In genomic region chr10:101257121-101257890, GRCh38 we compare ENCODE assay signal across 27 cellular contexts. TPM values are rescaled to one million over a fixed set of nuclear protein-coding genes. Genes with fewer than 3 reads are reported as not detected.
DNase-seq lines count a peak whose midpoint lies in the region; ATAC-seq, FAIRE-seq and TF ChIP-seq lines count a peak whose summit lies in the region.
"Had no signal": no experiment of that assay in that cellular context is flagged by ENCODE, and none has a peak within 500 bp of the region (broad histone marks: within the 10 kb centered on the region; RNA-seq: fewer than 3 reads in every experiment).

No MANE protein-coding gene starts in this region.

- 15% methylated on average over 7 of the region's 7 CpGs for WGBS in K562 (ENCODE audit: insufficient coverage, low coverage, missing lambda C conversion rate)

- intact Hi-C loops in K562 (cut with micrococcal nuclease) = no loop called here

- peaks cover under 1 to 17% of the 10 kb centered on the region in 2 experiments; a peak in 3 of 5 replicates for H3K27me3 ChIP-seq in K562 (ENCODE audit: control insufficient read depth in 2 of 2, insufficient read depth in 2 of 2, low read length in 2 of 2)

- H2AFZ ChIP-seq in K562 (ENCODE audit: low read depth, low read length) = no peak overlapping the region

- in situ Hi-C loops in K562 (cut with MboI) = no loop called here

- H3K36me3 ChIP-seq in HEK293 (ENCODE audit: control insufficient read depth in 2 of 2, insufficient read depth in 1 of 2, low read length in 2 of 2) = no peaks in the 10 kb centered on the region
- no peaks in the 10 kb centered on the region for H3K36me3 ChIP-seq in K562 (ENCODE audit: control insufficient read depth, insufficient read depth, low read length)

- TF ChIP-seq POLR2A in K562 (conservative IDR thresholded peaks at IDR 0.05) = no peak

- DNase-seq in NCI-H748 (lab: John Stamatoyannopoulos, UW; ENCODE audit: unreplicated experiment) (peak; percentile 40), NCI-H748 treated with DMSO at 0.1 percent for 48 hours (lab: John Stamatoyannopoulos, UW) (no peak), NCI-H69 (lab: John Stamatoyannopoulos, UW) (peak; percentile 30), K562 (ENCODE audit: extremely low read depth in 1 of 4, low spot score in 3 of 4) (no peak), mesenteric fat pad (ENCODE audit: low spot score) (no peak), RPMI8226 (no peak)
- DNase-seq: C1 segment of cervical spinal cord; CD4-positive, alpha-beta memory T cell; COR-L47; DMS79; EL; GF-D8; NCI-H1694 treated with DMSO at 0.1 percent for 48 hours; NCI-H2171 treated with DMSO at 0.1 percent for 48 hours; NCI-H524 treated with DMSO at 0.1 percent for 48 hours; NK-92 treated with Interleukin-12 subunit alpha and Interleukin-12 subunit beta, amount 100 ng/mL, for 24 hours; SHP77; SW 1271; T-helper 9 cell had no signal

- H3K4me1 ChIP-seq in HEK293 (ENCODE audit: control insufficient read depth, insufficient read depth, low read length) (no peaks in the 10 kb centered on the region), K562 (replicated peaks in 1 of 2; ENCODE audit: control insufficient read depth in 2 of 2, insufficient read depth in 2 of 2, low read length in 2 of 2) (peaks cover 8% of the 10 kb centered on the region in 2 experiments; a peak in 2 of 5 replicates)

- TF ChIP-seq EP300 in K562 (IDR thresholded peaks at IDR 0.05; ENCODE audit: low read length) = no peak

- ATAC-seq in K562 (no peak), GM21390 (IDR thresholded peaks at IDR 0.05; ENCODE audit: unreplicated experiment) (no peak)

- H3K4me2 ChIP-seq in K562 (ENCODE audit: insufficient read depth, low read length) = no peak overlapping the region

- H3K4me3 ChIP-seq in HEK293 (ENCODE audit: low read depth, low read length) (no peak overlapping the region), K562 (no peak overlapping the region)

- H3K27ac ChIP-seq in HEK293 (ENCODE audit: extremely low read depth, low read depth, low read length) = no peak overlapping the region
- H3K27ac ChIP-seq in K562 (ENCODE audit: extremely low read depth, low read depth, low read length) = no peak overlapping the region
- H3K27ac ChIP-seq: RWPE1 had no signal

- H3K79me2 ChIP-seq in K562 (ENCODE audit: control insufficient read depth, insufficient read depth, low read length) = no peaks in the 10 kb centered on the region

- TF ChIP-seq RAD21 in K562 (CRISPR knock-in tag; conservative IDR thresholded peaks at IDR 0.05 in 1 of 2, IDR thresholded peaks at IDR 0.05 in 1 of 2) = no peak

- TF ChIP-seq CTCF in HEK293 (tag by site-specific recombination; IDR thresholded peaks at IDR 0.05) (no peak), K562 (IDR thresholded peaks at IDR 0.05 in 2 of 3, conservative IDR thresholded peaks at IDR 0.05 in 1 of 3; ENCODE audit: insufficient read depth in 2 of 3, low read depth in 1 of 3, low read length in 3 of 3) (no peak)

- H3K9me1 ChIP-seq in K562 (ENCODE audit: control insufficient read depth, insufficient read depth, low read length) = no peaks in the 10 kb centered on the region

- H3K9ac ChIP-seq in K562 (ENCODE audit: insufficient read depth in 1 of 2, low read depth in 2 of 2, low read length in 2 of 2) = no peak overlapping the region

- H3K9me3 ChIP-seq in HEK293 (ENCODE audit: control insufficient read depth, insufficient read depth, low read depth, low read length) = no peaks in the 10 kb centered on the region
- no peaks in the 10 kb centered on the region for H3K9me3 ChIP-seq in K562 (replicated peaks; ENCODE audit: control insufficient read depth, insufficient read depth, low read depth, low read length)

- no peaks in the 10 kb centered on the region for H4K20me1 ChIP-seq in K562 (replicated peaks; ENCODE audit: control insufficient read depth, insufficient read depth, low read length)

- CTCF ChIA-PET in HEK293 (lab: Yijun Ruan, JAX) = interaction anchor here (0.6 to 2.0 kb wide), 4 partner anchors 10 to 591 kb away, joined by 3 to 4 read pairs (median 4); no protein-coding TSS in a partner anchor
- CTCF ChIA-PET in K562 (lab: Yijun Ruan, JAX; ENCODE audit: low intra/inter-chr PET ratio) = no interaction called here

- no peak for FAIRE-seq in K562 (lab: Jason Lieb, UNC)
- FAIRE-seq: A204.1, GM12892 had no signal

- POLR2A ChIA-PET in HEK293 (lab: Yijun Ruan, JAX) = no interaction called here
- POLR2A ChIA-PET in K562 (lab: Yijun Ruan, JAX) = no interaction called here

- no TSS peak for BruUV-seq in K562 (replicated peaks; lab: Mats Ljungman, UMichigan)

TF ChIP-seq in HEK293, 187 proteins besides CTCF, POLR2A, EP300 and RAD21 (continues in another document):
- TF ChIP-seq WT1 (tag by site-specific recombination; IDR thresholded peaks at IDR 0.05) = no peak
- no peak for TF ChIP-seq ZBTB49 (tag by site-specific recombination; IDR thresholded peaks at IDR 0.05; ENCODE audit: low read depth)

TF ChIP-seq in K562, 482 proteins besides CTCF, POLR2A, EP300 and RAD21:
- TF ChIP-seq ZNF121 (CRISPR knock-in tag; conservative IDR thresholded peaks at IDR 0.05) = peak; percentile 59
- TF ChIP-seq PHF20 (IDR thresholded peaks at IDR 0.05; ENCODE audit: partially characterized antibody) = no peak
- TF ChIP-seq NFIC (IDR thresholded peaks at IDR 0.05) = peak; percentile 49
- TF ChIP-seq TEAD2 (tag; IDR thresholded peaks at IDR 0.05) = no peak

RNA-seq across cellular contexts. Expression of gene LBX1, which starts 28.0 kb away (rescaled TPM):
- not detected in 2 replicates for total RNA-seq in K562 (2011; cell fraction: chromatin; rRNA removed; ENCODE audit: low replicate concordance)
- not detected in 2 replicates for total RNA-seq in K562 (2011; cell fraction: nucleolus; rRNA removed)
- not detected in 2 replicates for total RNA-seq in K562 (2011; cell fraction: nucleoplasm; rRNA removed)
- not detected in 2 replicates for total RNA-seq in K562 (2014; rRNA removed)
- not detected in 2 replicates for total RNA-seq in K562 (2014; rRNA removed; fragmentation: Illumina TruSeq; extraction: Trizol)
- total RNA-seq in K562 (2015; rRNA removed; fragmentation: Illumina TruSeq; extraction: Trizol) = not detected in 2 replicates
- not detected in 2 replicates for total RNA-seq in K562 (2021)
- not detected in 2 replicates for polyA plus RNA-seq in K562 (2011; rRNA removed)
- not detected in 2 replicates for polyA plus RNA-seq in K562 (2011; cell fraction: cytosol; rRNA removed)
- polyA plus RNA-seq in K562 (2011; cell fraction: nucleus; rRNA removed) = not detected in 2 replicates
- polyA plus RNA-seq in K562 (2012) = not detected in 2 replicates
- polyA plus RNA-seq in K562 (2014; fragmentation: Illumina TruSeq; extraction: Trizol) = not detected in 2 replicates
- not detected for polyA plus RNA-seq in K562 (2014; fragmentation: Nextera tagmentation; extraction: Ambion mirVana)
- polyA plus RNA-seq in K562 (2014; rRNA removed) = not detected in 2 replicates
- polyA minus RNA-seq in K562 (2011; rRNA and poly(A)+ RNA removed) = not detected in 2 replicates
- not detected in 2 replicates for polyA minus RNA-seq in K562 (2011; cell fraction: cytosol; rRNA and poly(A)+ RNA removed)
- not detected in 2 replicates for polyA minus RNA-seq in K562 (2011; cell fraction: nucleus; rRNA and poly(A)+ RNA removed)
- 0.10 TPM for total RNA-seq in mesenteric fat pad
- total RNA-seq: CD4-positive, alpha-beta memory T cell; H4; HT-29; MCF 10A had no signal
- polyA plus RNA-seq: CD4-positive, alpha-beta memory T cell had no signal

Comparison
In these comparisons a context has a peak if more than half of its experiments do, and no peak if none do; other contexts are left out.
1. DNase-seq: peak in NCI-H748 (single experiment) and NCI-H69 (single experiment); none in NCI-H748 treated with DMSO at 0.1 percent for 48 hours (single experiment), K562 (0 of 4), mesenteric fat pad (single experiment) and RPMI8226 (single experiment).